In genomic region chr5:132559661-132560060, GRCh38 we compare ENCODE assay signal across 28 cellular contexts. TPM values are rescaled to one million over a fixed set of nuclear protein-coding genes. Genes with fewer than 3 reads are reported as not detected.
DNase-seq lines count a peak whose midpoint lies in the region; ATAC-seq and TF ChIP-seq lines count a peak whose summit lies in the region.
"Had no signal": no experiment of that assay in that cellular context is flagged by ENCODE, and none has a peak within 500 bp of the region (broad histone marks: within the 10 kb centered on the region; RNA-seq: fewer than 3 reads in every experiment).

No MANE protein-coding gene starts in this region.

- POLR2A ChIA-PET in activated CD4-positive, alpha-beta T cell treated with anti-CD3 and anti-CD28 coated beads, Interleukin-2, amount 10 ng/mL, durations not matched to agents 7 days and 5 days (lab: Charles Lee) = no interaction called here
- POLR2A ChIA-PET in HEK293 (lab: Yijun Ruan, JAX) = interaction anchor here (0.5 kb wide), 1 partner anchor 63 kb away, joined by 4 read pairs; no protein-coding TSS in a partner anchor
- POLR2A ChIA-PET in activated CD8-positive, alpha-beta T cell treated with anti-CD3 and anti-CD28 coated beads for 36 hours (lab: Charles Lee) = interaction anchor here (0.6 kb wide), 1 partner anchor 223 kb away, joined by 3 read pairs; no protein-coding TSS in a partner anchor
- POLR2A ChIA-PET in naive thymus-derived CD4-positive, alpha-beta T cell (lab: Charles Lee) = interaction anchor here (0.6 kb wide), 1 partner anchor 1384 kb away, joined by 3 read pairs; no protein-coding TSS in a partner anchor

- no peak overlapping the region for H3K4me3 ChIP-seq in HEK293 (ENCODE audit: low read depth, low read length)
- H3K4me3 ChIP-seq in naive thymus-derived CD4-positive, alpha-beta T cell (ENCODE audit: low read length) = no peak overlapping the region
- H3K4me3 ChIP-seq: cardiac muscle cell, pancreas, right atrium auricular region, upper lobe of right lung had no signal

- no peak for TF ChIP-seq CTCF in HEK293 (tag by site-specific recombination; IDR thresholded peaks at IDR 0.05)
- no peak for TF ChIP-seq CTCF in activated CD8-positive, alpha-beta T cell treated with anti-CD3 and anti-CD28 coated beads for 36 hours (IDR thresholded peaks at IDR 0.05)

- H3K27me3 ChIP-seq in naive thymus-derived CD4-positive, alpha-beta T cell (ENCODE audit: control insufficient read depth in 2 of 2, insufficient read depth in 2 of 2, low read length in 2 of 2) = no peaks in the 10 kb centered on the region
- H3K27me3 ChIP-seq: cardiac muscle cell, pancreas, right atrium auricular region, upper lobe of right lung had no signal

- H3K4me1 ChIP-seq in HEK293 (ENCODE audit: control insufficient read depth, insufficient read depth, low read length) = peaks cover 2% of the 10 kb centered on the region; the same call in 1 of the 2 replicates
- peaks cover 5 to 15% of the 10 kb centered on the region in 2 donors for H3K4me1 ChIP-seq in naive thymus-derived CD4-positive, alpha-beta T cell (ENCODE audit: control insufficient read depth in 2 of 2, insufficient read depth in 2 of 2, low read length in 2 of 2)

- H3K27ac ChIP-seq in HEK293 (ENCODE audit: extremely low read depth, low read depth, low read length) = no peak overlapping the region
- H3K27ac ChIP-seq in naive thymus-derived CD4-positive, alpha-beta T cell (ENCODE audit: low read depth, low read length) = no peak overlapping the region
- H3K27ac ChIP-seq: cardiac muscle cell, KMS-11, pancreas, right atrium auricular region, upper lobe of right lung had no signal

- no peak overlapping the region for H3K27ac Mint-ChIP-seq in activated CD4-positive, alpha-beta T cell treated with anti-CD3 and anti-CD28 coated beads, Interleukin-2, amount 10 ng/mL, durations not matched to agents 7 days and 5 days
- no peak overlapping the region for H3K27ac Mint-ChIP-seq in activated CD8-positive, alpha-beta T cell treated with anti-CD3 and anti-CD28 coated beads for 36 hours
- no peak overlapping the region for H3K27ac Mint-ChIP-seq in naive thymus-derived CD4-positive, alpha-beta T cell
- H3K27ac Mint-ChIP-seq: HFFc6, naive B cell had no signal

- H3K9me3 ChIP-seq in HEK293 (ENCODE audit: control insufficient read depth, insufficient read depth, low read depth, low read length) = no peaks in the 10 kb centered on the region
- H3K9me3 ChIP-seq in naive thymus-derived CD4-positive, alpha-beta T cell (ENCODE audit: control insufficient read depth in 2 of 3, low read length in 3 of 3) = peaks cover 0 to 11% (median 0%) of the 10 kb centered on the region in 3 experiments
- H3K9me3 ChIP-seq: Caco-2, pancreas had no signal

- intact Hi-C loops in activated CD8-positive, alpha-beta T cell treated with anti-CD3 and anti-CD28 coated beads for 36 hours (cut with micrococcal nuclease) = no loop called here
- intact Hi-C loops in naive thymus-derived CD4-positive, alpha-beta T cell (cut with micrococcal nuclease) = loop anchor here (5.0 to 10.0 kb wide), 6 partner anchors 37 to 495 kb away; partner anchors contain the start of genes HSPA4 (in 2 of the 2), AFF4 (in 1 of the 2), GDF9 (in 1 of the 2) and UQCRQ (in 1 of the 2)

- H3K36me3 ChIP-seq in HEK293 (ENCODE audit: control insufficient read depth in 2 of 2, insufficient read depth in 1 of 2, low read length in 2 of 2) = peaks cover 32 to 52% of the 10 kb centered on the region in 2 experiments
- H3K36me3 ChIP-seq in naive thymus-derived CD4-positive, alpha-beta T cell (ENCODE audit: control insufficient read depth in 2 of 3, insufficient read depth in 3 of 3, low read length in 3 of 3) = peaks cover 0 to 29% (median 0%) of the 10 kb centered on the region in 3 experiments

- no peak for DNase-seq in activated CD4-positive, alpha-beta T cell treated with anti-CD3 and anti-CD28 coated beads, Interleukin-2, amount 10 ng/mL, durations not matched to agents 7 days and 5 days
- no peak for DNase-seq in activated CD4-positive, alpha-beta T cell treated with anti-CD3 and anti-CD28 coated beads, Interleukin-2, amount 50 U/mL, for 48 hours
- no peak for DNase-seq in activated CD8-positive, alpha-beta T cell treated with anti-CD3 and anti-CD28 coated beads for 36 hours
- no peak for DNase-seq in naive thymus-derived CD4-positive, alpha-beta T cell
- DNase-seq in SKM-1 (lab: John Stamatoyannopoulos, UW; ENCODE audit: unreplicated experiment) (no peak), ACHN (no peak)
- DNase-seq in activated effector memory CD4-positive, alpha-beta T cell treated with Interleukin-2 at 50 U/mL for 16 hours = no peak
- DNase-seq: activated CD4-positive, alpha-beta T cell treated with anti-CD3 and anti-CD28 coated beads, Interleukin-2, amount 50 U/mL, for 4 hours; amniotic stem cell; Caco-2; head of caudate nucleus; HFFc6; naive B cell; NCI-H187; NCI-H748 treated with DMSO at 0.1 percent for 48 hours; pancreas; PC-3; SIG-M5; upper lobe of right lung had no signal

- no peaks in the 10 kb centered on the region for H3K27me3 Mint-ChIP-seq in activated CD4-positive, alpha-beta T cell treated with anti-CD3 and anti-CD28 coated beads, Interleukin-2, amount 10 ng/mL, durations not matched to agents 7 days and 5 days
- H3K27me3 Mint-ChIP-seq in activated CD8-positive, alpha-beta T cell treated with anti-CD3 and anti-CD28 coated beads for 36 hours = no peaks in the 10 kb centered on the region
- no peaks in the 10 kb centered on the region for H3K27me3 Mint-ChIP-seq in naive thymus-derived CD4-positive, alpha-beta T cell
- H3K27me3 Mint-ChIP-seq: naive B cell had no signal

- H3K4me1 Mint-ChIP-seq in activated CD4-positive, alpha-beta T cell treated with anti-CD3 and anti-CD28 coated beads, Interleukin-2, amount 10 ng/mL, durations not matched to agents 7 days and 5 days = peaks cover 27% of the 10 kb centered on the region
- peaks cover 26% of the 10 kb centered on the region for H3K4me1 Mint-ChIP-seq in activated CD8-positive, alpha-beta T cell treated with anti-CD3 and anti-CD28 coated beads for 36 hours (ENCODE audit: low read depth)
- peaks cover 10 to 37% (median 29%) of the 10 kb centered on the region in 7 donors for H3K4me1 Mint-ChIP-seq in naive thymus-derived CD4-positive, alpha-beta T cell

- in situ Hi-C loops in ACHN (cut with HindIII; ENCODE audit: low pct_ligation_motif_present, low pct_unique_long_range_greater_than_20kb, low sequenced_read_pairs) = no loop called here

- CTCF ChIA-PET in activated CD4-positive, alpha-beta T cell treated with anti-CD3 and anti-CD28 coated beads, Interleukin-2, amount 10 ng/mL, durations not matched to agents 7 days and 5 days (lab: Charles Lee) = interaction anchor here (0.7 to 1.1 kb wide), 2 partner anchors 36 kb away, joined by 3 to 4 read pairs; no protein-coding TSS in a partner anchor
- CTCF ChIA-PET in HEK293 (lab: Yijun Ruan, JAX) = interaction anchor here (0.7 kb wide), 1 partner anchor 79 kb away, joined by 4 read pairs; no protein-coding TSS in a partner anchor
- CTCF ChIA-PET in activated CD8-positive, alpha-beta T cell treated with anti-CD3 and anti-CD28 coated beads for 36 hours (lab: Charles Lee) = no interaction called here
- CTCF ChIA-PET in naive thymus-derived CD4-positive, alpha-beta T cell (lab: Charles Lee) = no interaction called here

- peak overlapping the region; percentile 18 for H3K4me3 Mint-ChIP-seq in activated CD4-positive, alpha-beta T cell treated with anti-CD3 and anti-CD28 coated beads, Interleukin-2, amount 10 ng/mL, durations not matched to agents 7 days and 5 days
- peak overlapping the region; percentile 52 for H3K4me3 Mint-ChIP-seq in activated CD8-positive, alpha-beta T cell treated with anti-CD3 and anti-CD28 coated beads for 36 hours
- peak overlapping the region in 8 of 10 donors; percentile 2 to 63 (median 28) for H3K4me3 Mint-ChIP-seq in naive thymus-derived CD4-positive, alpha-beta T cell
- H3K4me3 Mint-ChIP-seq: HFFc6 had no signal

- peaks cover 17% of the 10 kb centered on the region for H3K36me3 Mint-ChIP-seq in activated CD4-positive, alpha-beta T cell treated with anti-CD3 and anti-CD28 coated beads, Interleukin-2, amount 10 ng/mL, durations not matched to agents 7 days and 5 days (ENCODE audit: low read depth)
- H3K36me3 Mint-ChIP-seq in activated CD8-positive, alpha-beta T cell treated with anti-CD3 and anti-CD28 coated beads for 36 hours (ENCODE audit: low read depth) = peaks cover 15% of the 10 kb centered on the region
- peaks cover 0 to 10% (median 4%) of the 10 kb centered on the region in 5 donors for H3K36me3 Mint-ChIP-seq in naive thymus-derived CD4-positive, alpha-beta T cell
- H3K36me3 Mint-ChIP-seq: naive B cell had no signal

- no peak for ATAC-seq in activated CD8-positive, alpha-beta T cell treated with anti-CD3 and anti-CD28 coated beads for 36 hours
- no peak for ATAC-seq in naive thymus-derived CD4-positive, alpha-beta T cell
- ATAC-seq: pancreas, PC-3, upper lobe of right lung had no signal

- no peaks in the 10 kb centered on the region for H3K9me3 Mint-ChIP-seq in activated CD4-positive, alpha-beta T cell treated with anti-CD3 and anti-CD28 coated beads, Interleukin-2, amount 10 ng/mL, durations not matched to agents 7 days and 5 days
- H3K9me3 Mint-ChIP-seq in activated CD8-positive, alpha-beta T cell treated with anti-CD3 and anti-CD28 coated beads for 36 hours = peaks cover 5% of the 10 kb centered on the region
- peaks cover 0 to 8% (median 3%) of the 10 kb centered on the region in 11 donors for H3K9me3 Mint-ChIP-seq in naive thymus-derived CD4-positive, alpha-beta T cell
- H3K9me3 Mint-ChIP-seq: HFFc6 had no signal

TF ChIP-seq in HEK293, 187 proteins besides CTCF, POLR2A, EP300 and RAD21:
- TF ChIP-seq ZNF121 (tag by site-specific recombination; IDR thresholded peaks at IDR 0.05) = peak; percentile 50; the same call in 1 of the 2 replicates
- no peak for TF ChIP-seq ZNF292 (tag by site-specific recombination; IDR thresholded peaks at IDR 0.05; ENCODE audit: borderline replicate concordance, low read depth)
- TF ChIP-seq ZNF785 (tag by site-specific recombination; IDR thresholded peaks at IDR 0.05) = no peak
- no peak for TF ChIP-seq ZBTB20 (tag by site-specific recombination; IDR thresholded peaks at IDR 0.05)
- TF ChIP-seq SP2 (tag by site-specific recombination; IDR thresholded peaks at IDR 0.05) = no peak
- TF ChIP-seq ZNF664 (tag by site-specific recombination; IDR thresholded peaks at IDR 0.05) = no peak

RNA-seq across cellular contexts. Expression of gene RAD50, which starts 2.9 kb away (rescaled TPM):
- total RNA-seq in activated CD4-positive, alpha-beta T cell treated with anti-CD3 and anti-CD28 coated beads, Interleukin-2, amount 10 ng/mL, durations not matched to agents 7 days and 5 days = 10 to 100 TPM; 33.3 to 38.5 TPM
- total RNA-seq in activated CD8-positive, alpha-beta T cell treated with anti-CD3 and anti-CD28 coated beads for 36 hours = 10 to 100 TPM; 46.4 to 48.9 TPM
- 10 to 100 TPM; 18.0 to 35.4 (median 32.2) TPM for total RNA-seq in naive thymus-derived CD4-positive, alpha-beta T cell
- 10 to 100 TPM; 14.8 to 25.2 TPM for polyA plus RNA-seq in naive thymus-derived CD4-positive, alpha-beta T cell

RNA-seq across cellular contexts. Expression of gene IL5, which starts 16.3 kb away (rescaled TPM):
- total RNA-seq in activated CD4-positive, alpha-beta T cell treated with anti-CD3 and anti-CD28 coated beads, Interleukin-2, amount 10 ng/mL, durations not matched to agents 7 days and 5 days = under 1 TPM; 0.25 to 0.33 TPM
- total RNA-seq in activated CD8-positive, alpha-beta T cell treated with anti-CD3 and anti-CD28 coated beads for 36 hours = 1 to 10 TPM; 1.6 to 1.7 TPM
- total RNA-seq in naive thymus-derived CD4-positive, alpha-beta T cell = 1 to 10 TPM in 1 of 5 experiments, not detected in 4; 1.2 TPM
- polyA plus RNA-seq in naive thymus-derived CD4-positive, alpha-beta T cell = not detected
- total RNA-seq: Caco-2, cardiac muscle cell, endothelial cell of umbilical vein, HFFc6, HT-29, mesenteric fat pad, pancreas, PC-3, right atrium auricular region, subcutaneous adipose tissue, upper lobe of right lung had no signal
- polyA plus RNA-seq: BJ, cardiac muscle cell, endothelial cell of umbilical vein, pancreas had no signal

Comparison
In these comparisons a context has a peak if more than half of its experiments do, and no peak if none do; other contexts are left out.
1. CTCF ChIA-PET loops: an anchor here in activated CD4-positive, alpha-beta T cell treated with anti-CD3 and anti-CD28 coated beads, Interleukin-2, amount 10 ng/mL, durations not matched to agents 7 days and 5 days (0.7 to 1.1 kb wide) and HEK293 (0.7 kb wide); none called in activated CD8-positive, alpha-beta T cell treated with anti-CD3 and anti-CD28 coated beads for 36 hours and naive thymus-derived CD4-positive, alpha-beta T cell.